Comparison of ENCODE assay signal across 20 cellular contexts in genomic region chr9:32942755-32943460, GRCh38. TPM values are rescaled to one million over a fixed set of nuclear protein-coding genes. Genes with fewer than 3 reads are reported as not detected.
DNase-seq lines count a peak whose midpoint lies in the region; ATAC-seq, FAIRE-seq and TF ChIP-seq lines count a peak whose summit lies in the region.
"Had no signal": no experiment of that assay in that cellular context is flagged by ENCODE, and none has a peak within 500 bp of the region (broad histone marks: within the 10 kb centered on the region; RNA-seq: fewer than 3 reads in every experiment).

No MANE protein-coding gene starts in this region.

- H3K79me2 ChIP-seq in GM12878 (ENCODE audit: control insufficient read depth, insufficient read depth, low read length): no peaks in the 10 kb centered on the region

- no peaks in the 10 kb centered on the region; the same call in 2 of the 3 replicates for H3K9me3 ChIP-seq in GM12878 (replicated peaks; ENCODE audit: control insufficient read depth, insufficient read depth, low read length)
- no peaks in the 10 kb centered on the region for H3K9me3 ChIP-seq in Peyer's patch
- H3K9me3 ChIP-seq: MG63 had no signal

- no peak overlapping the region for H3K9ac ChIP-seq in GM12878 (ENCODE audit: control insufficient read depth, insufficient read depth, low read length)
- H3K9ac ChIP-seq: BLaER1 treated with 17β-estradiol and CSF1 and Interleukin-3, amounts not matched to agents 10 nM and 100 nM had no signal

- TF ChIP-seq RAD21 in GM12878 (IDR thresholded peaks at IDR 0.05; ENCODE audit: insufficient read depth, low read depth, low read length): no peak

- H3K4me3 ChIP-seq in GM12878 (no peak overlapping the region), Peyer's patch (no peak overlapping the region)
- H3K4me3 ChIP-seq: BLaER1 treated with 17β-estradiol and CSF1 and Interleukin-3, amounts not matched to agents 10 nM and 100 nM; MG63 had no signal

- RAD21 ChIA-PET in GM12878 (lab: Charles Lee; ENCODE audit: unreplicated experiment): no interaction called here

- no TSS peak for BruUV-seq in GM12878 (replicated peaks; lab: Mats Ljungman, UMichigan)

- peak; percentile 27 for FAIRE-seq in GM12878 (lab: Jason Lieb, UNC)
- FAIRE-seq: D721Med had no signal

- SMC1A ChIA-PET in GM12878 (lab: Charles Lee; ENCODE audit: uncharacterized antibody, unreplicated experiment): interaction anchor here (0.6 kb wide), 1 partner anchor 99 kb away, joined by 3 read pairs; no protein-coding TSS in a partner anchor

- TF ChIP-seq CTCF in GM12878 (IDR thresholded peaks at IDR 0.05 in 2 of 3, conservative IDR thresholded peaks at IDR 0.05 in 1 of 3; ENCODE audit: control insufficient read depth in 2 of 3, extremely low read depth in 1 of 3, insufficient read depth in 1 of 3, low read depth in 3 of 3, low read length in 3 of 3): no peak
- TF ChIP-seq CTCF in Peyer's patch (IDR thresholded peaks at IDR 0.05): no peak

- TF ChIP-seq EP300 in GM12878 (IDR thresholded peaks at IDR 0.05; ENCODE audit: borderline replicate concordance in 1 of 2, control insufficient read depth in 1 of 2, low read depth in 2 of 2, low read length in 2 of 2): no peak

- TF ChIP-seq POLR2A in GM12878 (IDR thresholded peaks at IDR 0.05; ENCODE audit: low read depth, low read length) (no peak), Peyer's patch (IDR thresholded peaks at IDR 0.05) (no peak)

- H3K4me2 ChIP-seq in GM12878 (ENCODE audit: control insufficient read depth, insufficient read depth): no peak overlapping the region
- H3K4me2 ChIP-seq: BLaER1 treated with 17β-estradiol and CSF1 and Interleukin-3, amounts not matched to agents 10 nM and 100 nM had no signal

- no peaks in the 10 kb centered on the region for H3K27me3 ChIP-seq in GM12878 (replicated peaks in 1 of 2; ENCODE audit: control insufficient read depth in 2 of 2, insufficient read depth in 2 of 2, low read length in 1 of 2)
- no peaks in the 10 kb centered on the region for H3K27me3 ChIP-seq in Peyer's patch
- H3K27me3 ChIP-seq: BLaER1 treated with 17β-estradiol and CSF1 and Interleukin-3, amounts not matched to agents 10 nM and 100 nM; MG63 had no signal

- ATAC-seq in GM12878 (no peak), GM18517 (IDR thresholded peaks at IDR 0.05; ENCODE audit: unreplicated experiment) (no peak), sciatic nerve (no peak)
- ATAC-seq: CD8-positive, alpha-beta T cell; PC-3 had no signal

- WGBS in GM12878 (ENCODE audit: insufficient coverage, insufficient replicate concordance, low lambda C conversion rate, missing lambda C conversion rate): 70% methylated on average over 8 of the region's 8 CpGs

- H3K36me3 ChIP-seq in GM12878 (ENCODE audit: control insufficient read depth in 2 of 2, insufficient read depth in 2 of 2, low read length in 1 of 2) (no peaks in the 10 kb centered on the region), Peyer's patch (no peaks in the 10 kb centered on the region)
- H3K36me3 ChIP-seq: BLaER1 treated with 17β-estradiol and CSF1 and Interleukin-3, amounts not matched to agents 10 nM and 100 nM; MG63 had no signal

- in situ Hi-C loops in GM12878 (cut with MboI): no loop called here

- H3K27ac ChIP-seq in GM12878 (ENCODE audit: control insufficient read depth, insufficient read depth) (no peak overlapping the region), Peyer's patch (no peak overlapping the region)
- H3K27ac ChIP-seq: BLaER1 treated with 17β-estradiol and CSF1 and Interleukin-3, amounts not matched to agents 10 nM and 100 nM had no signal

- DNase-seq in NCI-H146 (lab: John Stamatoyannopoulos, UW): peak; percentile 39
- DNase-seq in NCI-H82 treated with DMSO at 0.1 percent for 48 hours (lab: John Stamatoyannopoulos, UW; ENCODE audit: unreplicated experiment): peak; percentile 20
- no peak for DNase-seq in GM12878 (ENCODE audit: low read depth, low spot score)
- DNase-seq in sciatic nerve (ENCODE audit: low spot score): no peak
- DNase-seq in activated T-cell treated with anti-CD3 and anti-CD28 coated beads, Interleukin-2, amount 50 U/mL, for 48 hours: no peak
- no peak for DNase-seq in Peyer's patch
- DNase-seq: CD8-positive, alpha-beta T cell; DMS79 treated with DMSO at 0.1 percent for 48 hours; H9; Karpas-422; MG63; NCI-H1048; NCI-H1436; NCI-H2081 treated with DMSO at 0.1 percent for 48 hours; NCI-H2227 treated with DMSO at 0.1 percent for 48 hours; NCI-H510A treated with DMSO at 0.1 percent for 48 hours; PC-3 had no signal

- H2AFZ ChIP-seq in GM12878 (ENCODE audit: control insufficient read depth, low read depth, low read length): no peak overlapping the region

- POLR2A ChIA-PET in GM12878 (lab: Charles Lee): interaction anchor here (0.5 kb wide), 1 partner anchor 22 kb away, joined by 3 read pairs; no protein-coding TSS in a partner anchor

- intact Hi-C loops in GM12878 (cut with micrococcal nuclease; ENCODE audit: unreplicated experiment) (no loop called here), sciatic nerve (cut with DNase I) (no loop called here)

- CTCF ChIA-PET in GM12878 (lab: Yijun Ruan, JAX): no interaction called here

- H3K4me1 ChIP-seq in GM12878 (ENCODE audit: control insufficient read depth, insufficient read depth, low read length) (no peaks in the 10 kb centered on the region), Peyer's patch (no peaks in the 10 kb centered on the region)
- H3K4me1 ChIP-seq: BLaER1 treated with 17β-estradiol and CSF1 and Interleukin-3, amounts not matched to agents 10 nM and 100 nM had no signal

- H4K20me1 ChIP-seq in GM12878 (ENCODE audit: control insufficient read depth, insufficient read depth): no peaks in the 10 kb centered on the region
- H4K20me1 ChIP-seq: BLaER1 treated with 17β-estradiol and CSF1 and Interleukin-3, amounts not matched to agents 10 nM and 100 nM had no signal

TF ChIP-seq in GM12878, 131 proteins besides CTCF, POLR2A, EP300 and RAD21:
- TF ChIP-seq RB1 (IDR thresholded peaks at IDR 0.05; ENCODE audit: borderline replicate concordance): no peak
- no peak for TF ChIP-seq TAF1 (IDR thresholded peaks at IDR 0.05; ENCODE audit: borderline replicate concordance, low read depth, low read length)
- TF ChIP-seq E2F4 (IDR thresholded peaks at IDR 0.05; ENCODE audit: low read depth, low read length): no peak
- TF ChIP-seq ZNF384 (IDR thresholded peaks at IDR 0.05; ENCODE audit: borderline replicate concordance, low read depth, low read length): no peak
- TF ChIP-seq DPF2 (IDR thresholded peaks at IDR 0.05): no peak
- TF ChIP-seq PML (IDR thresholded peaks at IDR 0.05; ENCODE audit: low read length): no peak
- TF ChIP-seq CHD4 (IDR thresholded peaks at IDR 0.05): no peak
- no peak for TF ChIP-seq USF1 (IDR thresholded peaks at IDR 0.05; ENCODE audit: borderline replicate concordance, extremely low read length, insufficient read depth, low read depth, low read length)
- no peak for TF ChIP-seq SKIL (IDR thresholded peaks at IDR 0.05; ENCODE audit: low read depth, poor library complexity, severe bottlenecking)

RNA-seq across cellular contexts. Expression of gene APTX, which starts 58.5 kb away (rescaled TPM):
- total RNA-seq in GM12878 (2013; cell fraction: nucleolus; rRNA removed): 55.9 and 60.3 TPM in 2 replicates
- total RNA-seq in GM12878 (2014; rRNA removed) (45.1 and 51.6 TPM in 2 replicates), GM12878 (2014; rRNA removed; fragmentation: Illumina TruSeq; extraction: Trizol) (50.6 and 54.9 TPM in 2 replicates), GM12878 (2021) (37.7 and 40.9 TPM in 2 replicates), sciatic nerve (29.0 TPM), Peyer's patch (10 to 100 TPM; 16.7 to 22.8 (median 19.6) TPM)
- polyA plus RNA-seq in GM12878 (2011; ENCODE audit: low read depth): 28.9 TPM
- polyA plus RNA-seq in GM12878 (2011; rRNA removed) (56.6 and 70.7 TPM in 2 replicates), GM12878 (2014; fragmentation: Illumina TruSeq; extraction: Trizol) (58.3 and 70.1 TPM in 2 replicates), GM12878 (2014; fragmentation: Nextera tagmentation; extraction: Ambion mirVana) (10 to 100 TPM; 73.9 to 74.8 TPM), GM12878 (2014; rRNA removed) (44.8 and 54.1 TPM in 2 replicates), GM12878 (2016; fragmentation: Nextera tagmentation; extraction: Ambion mirVana) (10 to 100 TPM; 81.7 to 87.0 TPM)
- 29.4 and 30.4 TPM in 2 replicates for polyA plus RNA-seq in GM12878 (2011; cell fraction: cytosol; rRNA removed)
- polyA plus RNA-seq in GM12878 (2011; cell fraction: nucleus; rRNA removed): 44.7 and 46.5 TPM in 2 replicates
- polyA plus RNA-seq in GM12878 (2012): 31.7 and 32.3 TPM in 2 replicates
- polyA minus RNA-seq in GM12878 (2011; rRNA and poly(A)+ RNA removed): 25.1 and 31.6 TPM in 2 replicates
- 8.0 and 16.6 TPM in 2 replicates for polyA minus RNA-seq in GM12878 (2011; cell fraction: cytosol; rRNA and poly(A)+ RNA removed)
- polyA minus RNA-seq in GM12878 (2011; cell fraction: nucleus; rRNA and poly(A)+ RNA removed): 20.1 and 32.4 TPM in 2 replicates

Comparison
In these comparisons a context has a peak if more than half of its experiments do, and no peak if none do; other contexts are left out.
1. DNase-seq: peak in NCI-H146 (single experiment) and NCI-H82 treated with DMSO at 0.1 percent for 48 hours (single experiment); none in GM12878 (single experiment), sciatic nerve (single experiment), activated T-cell treated with anti-CD3 and anti-CD28 coated beads, Interleukin-2, amount 50 U/mL, for 48 hours (0 of 2) and Peyer's patch (0 of 3).